In the genomic region with DNA sequence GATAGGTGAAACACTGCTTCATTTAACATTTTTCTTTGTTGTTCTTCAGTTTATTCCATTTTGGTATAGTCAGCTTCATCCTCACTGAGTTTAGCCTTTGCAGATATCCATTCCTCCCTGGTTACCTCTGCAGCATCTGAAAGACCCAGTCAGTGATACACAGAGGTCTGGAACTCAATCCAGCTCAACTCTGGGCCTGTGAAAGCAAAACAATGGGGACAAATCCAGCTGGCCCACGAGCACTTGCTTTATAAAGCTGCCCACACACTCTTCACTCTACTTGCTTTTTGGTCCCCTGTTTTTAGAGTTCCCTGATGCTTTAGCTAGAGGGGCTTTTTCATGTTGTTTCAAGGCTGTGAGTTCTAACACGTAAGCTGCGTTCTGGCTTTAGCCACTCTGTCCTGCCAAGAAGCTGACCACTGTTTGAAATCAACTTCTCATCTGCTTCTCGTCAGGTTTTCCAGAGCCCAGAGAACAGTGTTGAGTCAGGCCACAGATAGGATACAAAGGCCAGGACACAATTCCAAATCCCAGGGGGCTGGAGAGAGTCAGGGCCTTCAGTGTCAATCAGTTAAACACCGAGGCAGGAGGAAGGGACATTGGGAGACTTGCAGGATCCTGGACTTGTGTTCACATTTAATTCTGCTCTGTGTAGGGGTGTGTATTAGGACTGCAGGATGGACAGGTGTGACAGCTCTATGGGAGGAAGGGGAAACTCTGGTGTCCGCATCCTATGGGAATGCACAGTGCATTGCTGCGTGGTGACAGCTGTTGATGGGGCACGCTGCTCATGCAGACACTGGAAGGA, we compare ENCODE assay signal across 1 cellular context.
TF ChIP-seq lines count a peak whose summit lies in the region.

No MANE protein-coding gene starts in this region.

TF ChIP-seq in IMR-90, 13 proteins besides CTCF, POLR2A, EP300 and RAD21:
- TF ChIP-seq CHD1 (IDR thresholded peaks at IDR 0.05; ENCODE audit: low read depth, low read length): no peak
- TF ChIP-seq RFX5 (IDR thresholded peaks at IDR 0.05; ENCODE audit: low read depth, low read length): no peak
- no peak for TF ChIP-seq RCOR1 (IDR thresholded peaks at IDR 0.05; ENCODE audit: insufficient replicate concordance, low read length)
- no peak for TF ChIP-seq MAZ (IDR thresholded peaks at IDR 0.05; ENCODE audit: borderline replicate concordance, low read depth, low read length)
- TF ChIP-seq MAFK (IDR thresholded peaks at IDR 0.05; ENCODE audit: low read depth, low read length): no peak
- TF ChIP-seq, protein P1, sequence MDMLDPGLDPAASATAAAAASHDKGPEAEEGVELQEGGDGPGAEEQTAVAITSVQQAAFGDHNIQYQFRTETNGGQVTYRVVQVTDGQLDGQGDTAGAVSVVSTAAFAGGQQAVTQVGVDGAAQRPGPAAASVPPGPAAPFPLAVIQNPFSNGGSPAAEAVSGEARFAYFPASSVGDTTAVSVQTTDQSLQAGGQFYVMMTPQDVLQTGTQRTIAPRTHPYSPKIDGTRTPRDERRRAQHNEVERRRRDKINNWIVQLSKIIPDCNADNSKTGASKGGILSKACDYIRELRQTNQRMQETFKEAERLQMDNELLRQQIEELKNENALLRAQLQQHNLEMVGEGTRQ (IDR thresholded peaks at IDR 0.05; ENCODE audit: low read depth, low read length): no peak
- no peak for TF ChIP-seq CEBPB (IDR thresholded peaks at IDR 0.05; ENCODE audit: low read depth, low read length)
- TF ChIP-seq MXI1 (IDR thresholded peaks at IDR 0.05; ENCODE audit: borderline replicate concordance, low read depth, low read length): no peak
- no peak for TF ChIP-seq SMC3 (IDR thresholded peaks at IDR 0.05; ENCODE audit: low read depth, low read length)
- no peak for TF ChIP-seq NFE2L2 (IDR thresholded peaks at IDR 0.05; ENCODE audit: low read depth, low read length)
